ENCODE assay signal across 12 cellular contexts in the genomic region with DNA sequence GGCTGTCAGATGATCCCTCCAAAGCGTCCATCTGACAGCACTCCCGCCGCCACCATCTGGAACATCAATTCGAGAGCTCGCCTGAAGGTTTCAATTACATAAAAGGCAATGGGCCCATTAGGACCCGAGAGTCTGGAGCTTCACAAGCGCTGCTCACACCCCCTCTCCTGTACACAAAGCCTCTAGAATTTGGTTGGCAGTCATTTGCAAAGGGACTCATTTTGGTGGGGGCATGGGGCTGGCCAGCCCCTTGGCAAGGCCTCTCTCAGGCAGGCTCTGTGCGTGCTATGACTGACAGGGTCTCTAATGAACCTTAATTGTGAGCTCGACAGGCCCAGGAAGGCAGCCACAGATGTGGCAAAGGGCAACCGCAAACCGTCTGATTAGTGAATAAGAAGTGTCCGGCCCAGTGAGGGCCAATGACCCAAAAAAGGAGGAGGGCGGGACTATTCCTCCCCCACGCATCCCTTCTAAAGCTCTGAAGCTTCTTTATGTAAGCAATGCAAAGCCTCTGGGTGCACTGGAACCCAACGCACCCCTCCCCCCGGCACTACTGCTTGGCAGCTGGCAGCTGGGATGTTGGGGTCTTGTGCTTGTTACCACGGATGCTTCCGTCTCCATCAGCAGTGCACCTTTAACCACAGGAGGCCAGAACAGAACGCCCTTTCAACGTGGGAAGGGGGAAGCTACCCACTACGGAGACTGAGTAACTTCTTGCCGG.
A peak's percentile ranks its signal among the peaks of the same experiment; 100 is the strongest.
DNase-seq lines count a peak whose midpoint lies in the region; ATAC-seq and TF ChIP-seq lines count a peak whose summit lies in the region.
"Had no signal": no experiment of that assay in that cellular context is flagged by ENCODE, and none has a peak within 500 bp of the region (broad histone marks: within the 10 kb centered on the region; RNA-seq: fewer than 3 reads in every experiment).

No MANE protein-coding gene starts in this region.

- TF ChIP-seq EP300 in tibial nerve (IDR thresholded peaks at IDR 0.05), result no peak

- H3K4me3 Mint-ChIP-seq in activated CD4-positive, alpha-beta T cell treated with anti-CD3 and anti-CD28 coated beads for 36 hours, result no peak overlapping the region
- H3K4me3 Mint-ChIP-seq in WTC11, result no peak overlapping the region

- H3K9me3 Mint-ChIP-seq in activated CD4-positive, alpha-beta T cell treated with anti-CD3 and anti-CD28 coated beads for 36 hours (ENCODE audit: low read depth), result no peaks in the 10 kb centered on the region
- no peaks in the 10 kb centered on the region for H3K9me3 Mint-ChIP-seq in WTC11
- H3K9me3 Mint-ChIP-seq in activated naive CD4-positive, alpha-beta T cell treated with anti-CD3 and anti-CD28 coated beads, Interleukin-2, amount 50 U/mL, for 72 hours, result no peaks in the 10 kb centered on the region

- no peak overlapping the region for H3K4me3 ChIP-seq in tibial nerve
- H3K4me3 ChIP-seq: A549 had no signal

- WGBS in tibial nerve, 2 donors, result 35 to 42% methylated on average over 21 to 22 of the region's 22 CpGs

- no peak for TF ChIP-seq CTCF in WTC11 (IDR thresholded peaks at IDR 0.05)
- TF ChIP-seq CTCF in tibial nerve (IDR thresholded peaks at IDR 0.05), result no peak

- no peak for TF ChIP-seq POLR2A in tibial nerve (IDR thresholded peaks at IDR 0.05)

- no peak for ATAC-seq in activated CD4-positive, alpha-beta T cell treated with anti-CD3 and anti-CD28 coated beads for 36 hours
- no peak for ATAC-seq in WTC11
- ATAC-seq in GM18519 (IDR thresholded peaks at IDR 0.05; ENCODE audit: low FRiP score, unreplicated experiment), result no peak
- ATAC-seq in activated naive CD4-positive, alpha-beta T cell treated with anti-CD3 and anti-CD28 coated beads, Interleukin-2, amount 50 U/mL, for 72 hours, result no peak
- ATAC-seq: Panc1 had no signal

- no peaks in the 10 kb centered on the region for H3K9me3 ChIP-seq in tibial nerve
- H3K9me3 ChIP-seq: A549, neutrophil had no signal

- CTCF ChIA-PET in activated CD4-positive, alpha-beta T cell treated with anti-CD3 and anti-CD28 coated beads for 36 hours (lab: Charles Lee), result interaction anchor here (1.4 to 2.8 kb wide), 4 partner anchors 11 to 256 kb away, joined by 4 to 19 read pairs (median 6); no protein-coding TSS in a partner anchor
- CTCF ChIA-PET in WTC11 (lab: Charles Lee), result interaction anchor here (0.6 to 4.3 kb wide), 29 partner anchors 8 to 1219 kb away, joined by 3 to 71 read pairs (median 4); no protein-coding TSS in a partner anchor

- H3K27me3 Mint-ChIP-seq in activated CD4-positive, alpha-beta T cell treated with anti-CD3 and anti-CD28 coated beads for 36 hours, result no peaks in the 10 kb centered on the region
- no peaks in the 10 kb centered on the region for H3K27me3 Mint-ChIP-seq in WTC11 (ENCODE audit: low read depth)

- peak overlapping the region in 3 of 4 donors; percentile 4 to 51 (median 41) for H3K27ac ChIP-seq in tibial nerve
- H3K27ac ChIP-seq: A549, neutrophil had no signal

- peaks cover 0 to 60% (median 22%) of the 10 kb centered on the region in 4 donors for H3K4me1 ChIP-seq in tibial nerve
- H3K4me1 ChIP-seq: A549 had no signal

- no peak for DNase-seq in activated CD4-positive, alpha-beta T cell treated with anti-CD3 and anti-CD28 coated beads for 36 hours
- no peak for DNase-seq in activated CD4-positive, alpha-beta T cell treated with anti-CD3 and anti-CD28 coated beads for 48 hours
- DNase-seq in WTC11 (ENCODE audit: low spot score) (no peak), iris pigment epithelial cell (ENCODE audit: low read depth) (peak; percentile 55), tibial nerve (ENCODE audit: low spot score in 2 of 2) (no peak), SIG-M5 (lab: John Stamatoyannopoulos, UW) (no peak)
- DNase-seq in activated naive CD4-positive, alpha-beta T cell treated with anti-CD3 and anti-CD28 coated beads, Interleukin-2, amount 50 U/mL, for 72 hours (ENCODE audit: low spot score in 2 of 2), result no peak
- DNase-seq: central memory CD4-positive, alpha-beta T cell had no signal

- H3K4me1 Mint-ChIP-seq in activated CD4-positive, alpha-beta T cell treated with anti-CD3 and anti-CD28 coated beads for 36 hours, result peaks cover 71% of the 10 kb centered on the region
- H3K4me1 Mint-ChIP-seq in WTC11, result peaks cover 70% of the 10 kb centered on the region

- H3K36me3 ChIP-seq in tibial nerve, result no peaks in the 10 kb centered on the region

- POLR2A ChIA-PET in activated CD4-positive, alpha-beta T cell treated with anti-CD3 and anti-CD28 coated beads for 36 hours (lab: Charles Lee), result interaction anchor here (0.9 kb wide), 1 partner anchor 11 kb away, joined by 3 read pairs; no protein-coding TSS in a partner anchor
- POLR2A ChIA-PET in WTC11 (lab: Charles Lee), result interaction anchor here (0.5 kb wide), 1 partner anchor 12 kb away, joined by 4 read pairs; no protein-coding TSS in a partner anchor

- peak overlapping the region; percentile 13 for H3K27ac Mint-ChIP-seq in activated CD4-positive, alpha-beta T cell treated with anti-CD3 and anti-CD28 coated beads for 36 hours
- peak overlapping the region; percentile 48 for H3K27ac Mint-ChIP-seq in WTC11
- peak overlapping the region in 1 of 2 donors; percentile 22 for H3K27ac Mint-ChIP-seq in activated naive CD4-positive, alpha-beta T cell treated with anti-CD3 and anti-CD28 coated beads, Interleukin-2, amount 50 U/mL, for 72 hours

- intact Hi-C loops in activated CD4-positive, alpha-beta T cell treated with anti-CD3 and anti-CD28 coated beads for 36 hours (cut with DNase I, micrococcal nuclease), result no loop called here

- peaks cover 8% of the 10 kb centered on the region for H3K36me3 Mint-ChIP-seq in activated CD4-positive, alpha-beta T cell treated with anti-CD3 and anti-CD28 coated beads for 36 hours (ENCODE audit: low read depth)
- H3K36me3 Mint-ChIP-seq in WTC11, result no peaks in the 10 kb centered on the region; the same call in 1 of the 2 replicates
- peaks cover 0 to 3% of the 10 kb centered on the region in 2 donors for H3K36me3 Mint-ChIP-seq in activated naive CD4-positive, alpha-beta T cell treated with anti-CD3 and anti-CD28 coated beads, Interleukin-2, amount 50 U/mL, for 72 hours

- no peaks in the 10 kb centered on the region for H3K27me3 ChIP-seq in tibial nerve
- H3K27me3 ChIP-seq: neutrophil had no signal

TF ChIP-seq in WTC11, 78 proteins besides CTCF, POLR2A, EP300 and RAD21 (continues in another document):
- TF ChIP-seq SP1 (CRISPR knock-in tag; conservative IDR thresholded peaks at IDR 0.05), result no peak
- TF ChIP-seq TP53 (CRISPR knock-in tag; IDR thresholded peaks at IDR 0.05), result no peak
- TF ChIP-seq, protein P1, sequence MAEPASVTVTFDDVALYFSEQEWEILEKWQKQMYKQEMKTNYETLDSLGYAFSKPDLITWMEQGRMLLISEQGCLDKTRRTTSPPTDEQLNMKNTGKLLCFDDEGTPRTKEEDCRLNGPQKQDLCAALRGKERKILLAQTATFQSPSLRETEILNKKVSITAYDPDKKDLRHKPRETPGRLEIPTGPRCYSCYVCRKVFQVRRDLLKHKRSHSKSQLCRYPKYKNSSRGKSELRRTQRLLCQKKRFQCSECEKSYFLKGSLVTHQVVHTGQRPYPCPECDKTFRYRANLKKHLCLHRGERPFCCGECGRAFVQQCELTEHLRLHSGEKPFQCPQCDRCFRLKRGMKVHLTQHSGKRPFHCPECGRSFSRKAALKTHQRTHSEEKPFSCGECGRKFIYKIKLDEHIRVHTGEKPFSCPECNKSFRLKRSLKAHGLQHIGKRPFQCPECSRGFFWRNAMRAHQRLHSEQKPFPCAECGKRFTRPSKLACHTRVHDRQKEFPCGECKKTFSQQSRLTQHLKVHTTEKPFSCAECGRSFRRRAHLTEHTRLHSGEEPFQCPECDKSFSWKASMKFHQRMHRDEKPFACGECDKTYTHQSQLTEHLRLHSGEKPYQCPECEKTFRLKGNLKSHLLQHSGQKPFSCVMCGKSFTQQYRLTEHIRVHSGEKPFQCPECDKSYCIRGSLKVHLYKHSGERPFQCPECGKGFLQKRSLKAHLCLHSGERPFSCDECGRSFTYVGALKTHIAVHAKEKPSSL (CRISPR knock-in tag; conservative IDR thresholded peaks at IDR 0.05), result no peak
- no peak for TF ChIP-seq FOXK1 (CRISPR knock-in tag; IDR thresholded peaks at IDR 0.05)
- no peak for TF ChIP-seq GABPB1 (CRISPR knock-in tag; IDR thresholded peaks at IDR 0.05)
- TF ChIP-seq, protein P2, sequence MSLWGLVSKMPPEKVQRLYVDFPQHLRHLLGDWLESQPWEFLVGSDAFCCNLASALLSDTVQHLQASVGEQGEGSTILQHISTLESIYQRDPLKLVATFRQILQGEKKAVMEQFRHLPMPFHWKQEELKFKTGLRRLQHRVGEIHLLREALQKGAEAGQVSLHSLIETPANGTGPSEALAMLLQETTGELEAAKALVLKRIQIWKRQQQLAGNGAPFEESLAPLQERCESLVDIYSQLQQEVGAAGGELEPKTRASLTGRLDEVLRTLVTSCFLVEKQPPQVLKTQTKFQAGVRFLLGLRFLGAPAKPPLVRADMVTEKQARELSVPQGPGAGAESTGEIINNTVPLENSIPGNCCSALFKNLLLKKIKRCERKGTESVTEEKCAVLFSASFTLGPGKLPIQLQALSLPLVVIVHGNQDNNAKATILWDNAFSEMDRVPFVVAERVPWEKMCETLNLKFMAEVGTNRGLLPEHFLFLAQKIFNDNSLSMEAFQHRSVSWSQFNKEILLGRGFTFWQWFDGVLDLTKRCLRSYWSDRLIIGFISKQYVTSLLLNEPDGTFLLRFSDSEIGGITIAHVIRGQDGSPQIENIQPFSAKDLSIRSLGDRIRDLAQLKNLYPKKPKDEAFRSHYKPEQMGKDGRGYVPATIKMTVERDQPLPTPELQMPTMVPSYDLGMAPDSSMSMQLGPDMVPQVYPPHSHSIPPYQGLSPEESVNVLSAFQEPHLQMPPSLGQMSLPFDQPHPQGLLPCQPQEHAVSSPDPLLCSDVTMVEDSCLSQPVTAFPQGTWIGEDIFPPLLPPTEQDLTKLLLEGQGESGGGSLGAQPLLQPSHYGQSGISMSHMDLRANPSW (CRISPR knock-in tag; conservative IDR thresholded peaks at IDR 0.05; ENCODE audit: low read depth), result no peak
